ENCODE assay signal across 8 cellular contexts in the genomic region with DNA sequence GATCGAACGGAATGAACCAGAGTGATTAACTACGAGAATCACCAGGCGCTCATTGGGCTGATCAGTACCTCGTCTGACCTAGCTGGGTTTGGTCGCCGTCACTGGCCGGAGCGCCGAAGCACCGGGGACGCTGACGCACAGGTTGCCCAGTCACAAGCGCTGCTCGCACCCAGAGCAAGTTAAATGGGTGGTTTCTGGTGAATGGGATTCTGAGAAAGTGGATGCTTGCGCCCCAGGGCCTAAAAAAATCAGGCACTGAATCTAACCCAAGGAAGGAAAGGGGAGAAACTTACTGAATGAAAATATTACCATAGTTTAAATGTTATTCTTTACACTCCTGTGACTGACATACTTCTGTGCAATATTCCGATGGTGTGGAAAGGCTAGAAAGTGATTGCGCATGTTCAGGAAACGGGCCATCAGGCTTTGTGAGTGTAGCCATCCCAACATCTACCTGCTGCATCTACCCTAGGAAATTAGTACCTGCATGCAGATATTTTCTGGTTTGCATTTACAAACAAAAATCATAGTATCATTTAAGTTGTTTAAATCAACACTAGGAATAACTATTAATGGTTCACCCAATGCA. TPM values are rescaled to one million over a fixed set of nuclear protein-coding genes. Genes with fewer than 3 reads are reported as not detected.
DNase-seq lines count a peak whose midpoint lies in the region; ATAC-seq and TF ChIP-seq lines count a peak whose summit lies in the region.

No MANE protein-coding gene starts in this region.

- H3K9me3 ChIP-seq in suprapubic skin = no peaks in the 10 kb centered on the region

- TF ChIP-seq CTCF in HL-60 (IDR thresholded peaks at IDR 0.05; ENCODE audit: insufficient read depth, low read length) (no peak), astrocyte of the spinal cord (IDR thresholded peaks at IDR 0.05; ENCODE audit: low read depth, low read length) (no peak), kidney epithelial cell (IDR thresholded peaks at IDR 0.05; ENCODE audit: insufficient read depth, low read length, poor library complexity, severe bottlenecking) (no peak), suprapubic skin (IDR thresholded peaks at IDR 0.05) (no peak), GM13976 (IDR thresholded peaks at IDR 0.05; ENCODE audit: borderline replicate concordance, control extremely low read depth, extremely low read depth, insufficient read depth, missing control alignments) (no peak)

- no peak for TF ChIP-seq POLR2A in suprapubic skin (IDR thresholded peaks at IDR 0.05)

- peaks cover 13% of the 10 kb centered on the region for H3K4me1 ChIP-seq in suprapubic skin

- H3K36me3 ChIP-seq in kidney epithelial cell (ENCODE audit: control insufficient read depth, insufficient read depth, low read length) (no peaks in the 10 kb centered on the region), suprapubic skin (no peaks in the 10 kb centered on the region)

- TF ChIP-seq EP300 in suprapubic skin (IDR thresholded peaks at IDR 0.05) = no peak

- H3K27ac ChIP-seq in HL-60 (replicated peaks) (no peak overlapping the region), suprapubic skin (no peak overlapping the region)

- peak overlapping the region; percentile 48 for H3K4me3 ChIP-seq in HL-60 (replicated peaks; ENCODE audit: insufficient read depth, low read length)
- H3K4me3 ChIP-seq in astrocyte of the spinal cord (ENCODE audit: low read depth, low read length) = peak overlapping the region; percentile 53
- H3K4me3 ChIP-seq in kidney epithelial cell (ENCODE audit: low read depth, low read length) = peak overlapping the region; percentile 60
- H3K4me3 ChIP-seq in suprapubic skin = peak overlapping the region; percentile 74

- DNase-seq in Right ventricle myocardium inferior (ENCODE audit: missing footprints) = peak; percentile 70
- DNase-seq in cardiac septum (ENCODE audit: low spot score) = no peak
- no peak for DNase-seq in HL-60 (ENCODE audit: low read depth in 1 of 2, low spot score in 1 of 2)
- DNase-seq in astrocyte of the spinal cord (ENCODE audit: low read depth, low spot score) = no peak
- no peak for DNase-seq in kidney epithelial cell (ENCODE audit: low read depth)
- DNase-seq in suprapubic skin (ENCODE audit: low spot score in 2 of 2) = no peak
- no peak for DNase-seq in KG1 (lab: John Stamatoyannopoulos, UW)
- no peak for DNase-seq in GM13976 (ENCODE audit: low spot score)

- H3K27me3 ChIP-seq in HL-60 (ENCODE audit: insufficient read depth, poor library complexity, severe bottlenecking) = peaks cover 18% of the 10 kb centered on the region
- H3K27me3 ChIP-seq in kidney epithelial cell (ENCODE audit: control insufficient read depth, insufficient read depth, low read length) = no peaks in the 10 kb centered on the region
- H3K27me3 ChIP-seq in suprapubic skin = no peaks in the 10 kb centered on the region

- in situ Hi-C loops in astrocyte of the spinal cord (cut with HindIII; ENCODE audit: low sequenced_read_pairs) (no loop called here), GM13976 (cut with MboI; ENCODE audit: low sequenced_read_pairs, unreplicated experiment) (no loop called here)

- 21% methylated on average over 19 of the region's 19 CpGs for WGBS in suprapubic skin

- no peak for ATAC-seq in Right ventricle myocardium inferior

- intact Hi-C loops in Right ventricle myocardium inferior (cut with DNase I) = no loop called here
- intact Hi-C loops in cardiac septum (cut with DNase I) = no loop called here

RNA-seq across cellular contexts. Expression of a gene that starts 0.8 kb away (rescaled TPM):
- total RNA-seq in Right ventricle myocardium inferior (1.0 TPM), cardiac septum (4.4 TPM), kidney epithelial cell (under 0.01 and 0.21 TPM in 2 replicates), suprapubic skin (1 to 10 TPM in 3 of 4 donors, under 1 TPM in 1; 0.72 to 5.1 (median 2.4) TPM)
